22 cellular contexts compared by ENCODE assay signal in the genomic region with DNA sequence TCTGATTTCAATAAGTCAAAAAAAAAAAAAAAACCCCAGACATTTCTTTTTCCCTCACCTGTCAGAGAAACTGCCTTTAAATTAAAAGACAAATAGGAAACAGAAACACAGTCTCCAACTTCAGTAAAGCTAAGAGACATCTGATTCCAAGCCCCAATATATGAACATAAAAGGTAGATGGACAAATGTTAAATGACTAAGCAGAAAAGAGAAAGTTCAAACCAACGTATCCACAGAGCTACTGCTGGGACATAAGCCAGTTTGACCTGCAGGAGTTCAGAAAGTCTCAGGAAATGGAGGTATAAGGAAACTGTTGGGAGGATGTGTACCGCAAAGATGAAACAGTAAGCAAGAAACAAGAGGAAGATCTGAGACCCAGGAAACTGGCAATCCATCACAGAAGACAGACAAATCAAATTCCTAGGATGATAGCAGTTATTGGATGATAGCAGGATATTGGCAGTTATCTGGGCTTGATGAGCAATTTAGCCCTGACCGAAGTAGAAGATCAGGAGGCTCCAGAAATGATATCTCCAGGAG.
"Had no signal": no experiment of that assay in that cellular context is flagged by ENCODE, and none has a peak within 500 bp of the region (broad histone marks: within the 10 kb centered on the region; RNA-seq: fewer than 3 reads in every experiment).

No MANE protein-coding gene starts in this region.

- H3K36me3 ChIP-seq: lower lobe of right lung, upper lobe of left lung had no signal

- H3K9me3 Mint-ChIP-seq: activated naive CD8-positive, alpha-beta T cell treated with anti-CD3 and anti-CD28 coated beads, Interleukin-2, amount 10 ng/mL, durations not matched to agents 7 days and 5 days; activated T-cell treated with anti-CD3 and anti-CD28 coated beads, Interleukin-2, amount 50 U/mL, for 24 hours; activated T-helper 17 cell treated with anti-CD3 and anti-CD28 coated beads, Interleukin-2, amount 50 U/mL, for 72 hours; naive thymus-derived CD4-positive, alpha-beta T cell had no signal

- H3K4me3 Mint-ChIP-seq: activated naive CD8-positive, alpha-beta T cell treated with anti-CD3 and anti-CD28 coated beads, Interleukin-2, amount 10 ng/mL, durations not matched to agents 7 days and 5 days; activated T-cell treated with anti-CD3 and anti-CD28 coated beads, Interleukin-2, amount 50 U/mL, for 24 hours; activated T-helper 17 cell treated with anti-CD3 and anti-CD28 coated beads, Interleukin-2, amount 50 U/mL, for 72 hours; naive thymus-derived CD4-positive, alpha-beta T cell had no signal

- H3K27me3 ChIP-seq: upper lobe of left lung had no signal

- DNase-seq: activated CD8-positive, alpha-beta memory T cell treated with anti-CD3 and anti-CD28 coated beads for 24 hours; activated CD8-positive, alpha-beta memory T cell treated with anti-CD3 and anti-CD28 coated beads, Interleukin-2, amount 50 U/mL, for 4 hours; activated naive CD4-positive, alpha-beta T cell; activated naive CD8-positive, alpha-beta T cell treated with anti-CD3 and anti-CD28 coated beads, Interleukin-2, amount 10 ng/mL, durations not matched to agents 7 days and 5 days; activated T-cell treated with anti-CD3 and anti-CD28 coated beads, Interleukin-2, amount 50 U/mL, for 24 hours; amniotic stem cell; cerebellar nuclear complex; cortex of kidney; lower lobe of right lung; mesendoderm; naive thymus-derived CD4-positive, alpha-beta T cell; right cardiac atrium; stimulated activated CD4-positive, alpha-beta T cell treated with anti-CD3 and anti-CD28 coated beads, Interleukin-12 subunit alpha, Interleukin-12 subunit beta, amount 100 ng/mL, for 4 hours; stimulated activated CD4-positive, alpha-beta T cell treated with anti-CD3 and anti-CD28 coated beads, Interleukin-4, amount 100 ng/mL, for 4 hours; stimulated activated naive CD8-positive, alpha-beta T cell treated with anti-CD3 and anti-CD28 coated beads, Interleukin-15, Interleukin-2, amounts not matched to agents 100 U/mL and 50 U/mL, for 24 hours; T1000; upper lobe of left lung had no signal

- H3K27ac Mint-ChIP-seq: activated naive CD8-positive, alpha-beta T cell treated with anti-CD3 and anti-CD28 coated beads, Interleukin-2, amount 10 ng/mL, durations not matched to agents 7 days and 5 days; activated T-cell treated with anti-CD3 and anti-CD28 coated beads, Interleukin-2, amount 50 U/mL, for 24 hours; activated T-helper 17 cell treated with anti-CD3 and anti-CD28 coated beads, Interleukin-2, amount 50 U/mL, for 72 hours; naive thymus-derived CD4-positive, alpha-beta T cell; progenitor cell of endocrine pancreas had no signal

- ATAC-seq: activated CD4-positive, CD25-positive, alpha-beta regulatory T cell treated with anti-CD3 and anti-CD28 coated beads, Interleukin-2, amount 50 U/mL, for 24 hours; activated T-helper 17 cell treated with anti-CD3 and anti-CD28 coated beads, Interleukin-2, amount 50 U/mL, for 72 hours; left lobe of liver; lower lobe of right lung; naive thymus-derived CD4-positive, alpha-beta T cell; right cardiac atrium; stimulated activated naive CD8-positive, alpha-beta T cell treated with anti-CD3 and anti-CD28 coated beads, Interleukin-15, Interleukin-2, amounts not matched to agents 100 U/mL and 50 U/mL, for 24 hours had no signal

- H3K27me3 Mint-ChIP-seq: activated naive CD8-positive, alpha-beta T cell treated with anti-CD3 and anti-CD28 coated beads, Interleukin-2, amount 10 ng/mL, durations not matched to agents 7 days and 5 days; activated T-cell treated with anti-CD3 and anti-CD28 coated beads, Interleukin-2, amount 50 U/mL, for 24 hours; activated T-helper 17 cell treated with anti-CD3 and anti-CD28 coated beads, Interleukin-2, amount 50 U/mL, for 72 hours; naive thymus-derived CD4-positive, alpha-beta T cell; progenitor cell of endocrine pancreas had no signal

- H3K4me1 ChIP-seq: lower lobe of right lung, upper lobe of left lung had no signal

- H3K4me1 Mint-ChIP-seq: activated naive CD8-positive, alpha-beta T cell treated with anti-CD3 and anti-CD28 coated beads, Interleukin-2, amount 10 ng/mL, durations not matched to agents 7 days and 5 days; activated T-helper 17 cell treated with anti-CD3 and anti-CD28 coated beads, Interleukin-2, amount 50 U/mL, for 72 hours had no signal

- H3K4me3 ChIP-seq: lower lobe of right lung, upper lobe of left lung had no signal

- H3K27ac ChIP-seq: lower lobe of right lung, upper lobe of left lung, VCaP had no signal

- H3K9me3 ChIP-seq: lower lobe of right lung, upper lobe of left lung had no signal
